Comparison of ENCODE assay signal across 8 cellular contexts in genomic region chr19:1275260-1275975, GRCh38. TPM values are rescaled to one million over a fixed set of nuclear protein-coding genes. Genes with fewer than 3 reads are reported as not detected.
A peak's percentile ranks its signal among the peaks of the same experiment; 100 is the strongest.
DNase-seq lines count a peak whose midpoint lies in the region; ATAC-seq and TF ChIP-seq lines count a peak whose summit lies in the region.

Gene FAM174C, plus strand, starts transcription at chr19:1275530. Its CDS starts 20 bp downstream, at chr19:1275550.

- peak within 1 kb of the TSS; percentile 76 for H2AFZ ChIP-seq in mammary epithelial cell (ENCODE audit: low read depth, low read length)

- peaks cover 35% of the 10 kb centered on the region for H3K4me1 ChIP-seq in mammary epithelial cell (ENCODE audit: insufficient read depth, low read length)

- CTCF ChIA-PET in AG04449 (lab: Yijun Ruan, JAX) (interaction anchor here (1.0 to 1.8 kb wide), 3 partner anchors 9 to 31 kb away, joined by 3 to 11 read pairs (median 4); no protein-coding TSS in a partner anchor), mammary epithelial cell (lab: Charles Lee; ENCODE audit: low non-redundant PET) (no interaction called here)

- TF ChIP-seq CTCF in AG04449 (IDR thresholded peaks at IDR 0.05; ENCODE audit: insufficient read depth, low read length, missing control alignments): no peak
- no peak for TF ChIP-seq CTCF in WI38 (IDR thresholded peaks at IDR 0.05; ENCODE audit: low read depth, low read length)
- TF ChIP-seq CTCF in mammary epithelial cell (conservative IDR thresholded peaks at IDR 0.05 in 1 of 2, IDR thresholded peaks at IDR 0.05 in 1 of 2; ENCODE audit: extremely low read depth in 1 of 2, insufficient read depth in 1 of 2, low read depth in 1 of 2, low read length in 2 of 2): no peak

- H3K27me3 ChIP-seq in mammary epithelial cell (ENCODE audit: insufficient read depth, low read length): no peaks in the 10 kb centered on the region

- peak within 1 kb of the TSS; percentile 72 for H3K27ac ChIP-seq in mammary epithelial cell (ENCODE audit: insufficient read depth, low read depth, low read length)

- H4K20me1 ChIP-seq in mammary epithelial cell (ENCODE audit: insufficient read depth, low read length): no peaks in the 10 kb centered on the region

- 3% methylated on average over 35 of the region's 98 CpGs for WGBS in mammary epithelial cell (ENCODE audit: low coverage, missing lambda C conversion rate)

- peak within 1 kb of the TSS; percentile 100 for H3K4me2 ChIP-seq in mammary epithelial cell (ENCODE audit: insufficient read depth, low read depth, low read length)

- peaks cover 60% of the 10 kb centered on the region for H3K79me2 ChIP-seq in mammary epithelial cell (ENCODE audit: insufficient read depth, low read length)

- intact Hi-C loops in mammary epithelial cell (cut with micrococcal nuclease): loop anchor here (5.0 kb wide), 3 partner anchors 37 to 132 kb away; partner anchors contain the start of gene DAZAP1

- H3K4me3 ChIP-seq in AG04449 (ENCODE audit: low read depth, low read length) (peak within 1 kb of the TSS; percentile 70), WI38 (ENCODE audit: low read depth, low read length) (peak within 1 kb of the TSS; percentile 66), mammary epithelial cell (replicated peaks in 1 of 3; ENCODE audit: insufficient read depth in 1 of 3, low read depth in 2 of 3, low read length in 3 of 3) (peak within 1 kb of the TSS; percentile 72 to 80 (median 75))

- in situ Hi-C loops in mammary epithelial cell (cut with MboI; ENCODE audit: low sequenced_read_pairs in 2 of 2): no loop called here

- H3K9ac ChIP-seq in mammary epithelial cell (ENCODE audit: insufficient read depth, low read length): peak within 1 kb of the TSS; percentile 89

- POLR2A ChIA-PET in AG04449 (lab: Yijun Ruan, JAX): interaction anchor here (0.6 to 2.5 kb wide), 9 partner anchors 9 to 193 kb away, joined by 3 to 10 read pairs (median 4); partner anchors contain the start of gene DAZAP1

- BruUV-seq in mammary epithelial cell (replicated peaks; lab: Mats Ljungman, UMichigan): no TSS peak

- peak; percentile 80 for DNase-seq in AG04449 (ENCODE audit: low read depth, low spot score)
- peak; percentile 87 for DNase-seq in NCI-H2227 treated with DMSO at 0.1 percent for 48 hours (lab: John Stamatoyannopoulos, UW)
- DNase-seq in mammary epithelial cell: peak; percentile 96
- DNase-seq in iPS-NIHi7 (ENCODE audit: extremely low spot score): peak; percentile 94
- peak; percentile 92 for DNase-seq in smooth muscle cell of the brain vasculature (ENCODE audit: low read depth, low spot score)

- H3K36me3 ChIP-seq in mammary epithelial cell (ENCODE audit: insufficient read depth, low read length): peaks cover 25% of the 10 kb centered on the region

- no peaks in the 10 kb centered on the region for H3K9me3 ChIP-seq in mammary epithelial cell (replicated peaks; ENCODE audit: insufficient read depth, low read length)

- dilution Hi-C loops in mammary epithelial cell (cut with HindIII; ENCODE audit: low sequenced_read_pairs): no loop called here

- ATAC-seq in GM18909 (IDR thresholded peaks at IDR 0.05; ENCODE audit: poor library complexity, unreplicated experiment): peak; percentile 80
- peak; percentile 65 for ATAC-seq in HG03159 (IDR thresholded peaks at IDR 0.05; ENCODE audit: unreplicated experiment)

RNA-seq across cellular contexts. Expression of gene FAM174C, which starts in this region (rescaled TPM):
- total RNA-seq in mammary epithelial cell: 10 to 100 TPM; 22.8 to 60.1 TPM
- polyA plus RNA-seq in mammary epithelial cell: 53.3 TPM
- 13.1 TPM for polyA minus RNA-seq in mammary epithelial cell

Comparison
In these comparisons a context has a peak if more than half of its experiments do, and no peak if none do; other contexts are left out.
1. Peak in every context shown above with its lines: DNase-seq, ATAC-seq, H3K4me3 ChIP-seq and H3K27ac ChIP-seq.